ENCODE assay signal across 8 cellular contexts in the genomic region with DNA sequence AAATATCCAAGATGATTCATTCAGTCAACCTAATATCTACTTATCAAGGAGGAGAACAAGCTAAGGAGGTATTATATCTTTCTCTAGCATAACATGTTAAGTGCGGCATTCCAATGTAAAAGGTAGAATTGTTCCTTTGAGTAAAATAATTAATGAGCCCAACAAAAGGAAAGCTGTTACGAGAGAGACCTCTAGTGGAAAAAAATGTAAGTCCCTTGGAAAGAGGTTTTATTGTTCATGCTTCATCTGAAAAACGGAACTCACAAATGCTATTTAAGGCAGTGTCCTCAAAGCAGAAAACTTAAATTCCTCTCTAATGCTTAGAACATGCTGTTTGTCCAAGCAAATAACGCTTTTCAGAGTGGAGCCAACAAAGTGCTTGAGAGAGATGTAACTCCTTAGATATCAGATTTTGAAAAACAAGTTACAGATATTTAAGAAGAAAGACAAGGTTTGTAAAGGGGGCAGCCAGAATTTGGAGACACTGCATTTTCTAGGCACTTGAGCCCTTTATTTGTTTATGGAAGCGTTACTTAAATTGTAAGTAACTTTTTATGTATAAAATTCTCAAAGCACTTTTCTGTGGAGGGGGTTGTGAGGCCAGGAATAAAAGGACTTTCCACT.
DNase-seq lines count a peak whose midpoint lies in the region; ATAC-seq, FAIRE-seq and TF ChIP-seq lines count a peak whose summit lies in the region.

No MANE protein-coding gene starts in this region.

- H3K27me3 ChIP-seq in AG04450 (ENCODE audit: control insufficient read depth, insufficient read depth, low read length) (no peaks in the 10 kb centered on the region), esophagus muscularis mucosa (no peaks in the 10 kb centered on the region)

- POLR2A ChIA-PET in AG04450 (lab: Yijun Ruan, JAX): no interaction called here

- DNase-seq in AG04450 (ENCODE audit: low read depth, low spot score) (no peak), GM12891 (ENCODE audit: insufficient read length, low spot score) (no peak), OCI-M1 (lab: John Stamatoyannopoulos, UW) (peak; percentile 87), esophagus muscularis mucosa (ENCODE audit: extremely low spot score) (no peak), putamen (ENCODE audit: low spot score) (peak; percentile 10), posterior cingulate gyrus (no peak)

- ATAC-seq in HG03575 (IDR thresholded peaks at IDR 0.05; ENCODE audit: extremely low read depth, insufficient number of reproducible peaks, low FRiP score, unreplicated experiment) (peak; percentile 47), HG03460 (IDR thresholded peaks at IDR 0.05; ENCODE audit: unreplicated experiment) (no peak)

- peaks cover 0 to 16% (median 8%) of the 10 kb centered on the region in 4 donors for H3K4me1 ChIP-seq in esophagus muscularis mucosa

- 2% methylated on average over 5 of the region's 5 CpGs for WGBS in esophagus muscularis mucosa

- peak; percentile 71 for TF ChIP-seq CTCF in AG04450 (IDR thresholded peaks at IDR 0.05; ENCODE audit: low read depth, low read length)
- TF ChIP-seq CTCF in esophagus muscularis mucosa (IDR thresholded peaks at IDR 0.05): peak; percentile 54 to 68 (median 56)

- peak; percentile 78 for FAIRE-seq in GM12891 (lab: Jason Lieb, UNC)

- no peak overlapping the region for H3K27ac ChIP-seq in AG04450 (ENCODE audit: low read depth, low read length)
- H3K27ac ChIP-seq in esophagus muscularis mucosa (replicated peaks in 1 of 4): no peak overlapping the region

- H3K9me3 ChIP-seq in AG04450 (ENCODE audit: control insufficient read depth, insufficient read depth, low read length) (no peaks in the 10 kb centered on the region), esophagus muscularis mucosa (no peaks in the 10 kb centered on the region)

- CTCF ChIA-PET in AG04450 (lab: Charles Lee): interaction anchor here (0.7 to 1.1 kb wide), 4 partner anchors 16 to 1047 kb away, joined by 3 to 4 read pairs (median 3); no protein-coding TSS in a partner anchor

- H3K4me3 ChIP-seq in AG04450 (ENCODE audit: low read depth, low read length) (no peak overlapping the region), esophagus muscularis mucosa (no peak overlapping the region)

- TF ChIP-seq POLR2A in GM12891 (IDR thresholded peaks at IDR 0.05; ENCODE audit: low read depth, low read length) (no peak), esophagus muscularis mucosa (IDR thresholded peaks at IDR 0.05; ENCODE audit: low read depth) (no peak)

- intact Hi-C loops in esophagus muscularis mucosa (cut with DNase I) (loop anchor here (10.0 kb wide), 1 partner anchor 1886 kb away; no protein-coding TSS in a partner anchor), posterior cingulate gyrus (cut with DNase I) (loop anchor here (5.0 kb wide), 1 partner anchor 1828 kb away; no protein-coding TSS in a partner anchor)

- no peak for TF ChIP-seq EP300 in esophagus muscularis mucosa (IDR thresholded peaks at IDR 0.05)

- H3K36me3 ChIP-seq in esophagus muscularis mucosa: no peaks in the 10 kb centered on the region

TF ChIP-seq in GM12891, 5 proteins besides CTCF, POLR2A, EP300 and RAD21:
- TF ChIP-seq POU2F2 (IDR thresholded peaks at IDR 0.05; ENCODE audit: low read depth, low read length) (no peak), TAF1 (IDR thresholded peaks at IDR 0.05; ENCODE audit: low read depth, low read length) (no peak), POLR2AphosphoS5 (IDR thresholded peaks at IDR 0.05; ENCODE audit: low read depth, low read length) (no peak), SPI1 (IDR thresholded peaks at IDR 0.05; ENCODE audit: low read depth, low read length) (peak; percentile 42; the same call in 1 of the 2 replicates), PAX5 (IDR thresholded peaks at IDR 0.05; ENCODE audit: insufficient read depth, low read length, severe bottlenecking) (no peak)

Comparison
In these comparisons a context has a peak if more than half of its experiments do, and no peak if none do; other contexts are left out.
1. DNase-seq: peak in OCI-M1 (single experiment) and putamen (single experiment); none in AG04450 (single experiment), GM12891 (single experiment), esophagus muscularis mucosa (single experiment) and posterior cingulate gyrus (0 of 10).